ENCODE assay signal across 7 cellular contexts in the genomic region with DNA sequence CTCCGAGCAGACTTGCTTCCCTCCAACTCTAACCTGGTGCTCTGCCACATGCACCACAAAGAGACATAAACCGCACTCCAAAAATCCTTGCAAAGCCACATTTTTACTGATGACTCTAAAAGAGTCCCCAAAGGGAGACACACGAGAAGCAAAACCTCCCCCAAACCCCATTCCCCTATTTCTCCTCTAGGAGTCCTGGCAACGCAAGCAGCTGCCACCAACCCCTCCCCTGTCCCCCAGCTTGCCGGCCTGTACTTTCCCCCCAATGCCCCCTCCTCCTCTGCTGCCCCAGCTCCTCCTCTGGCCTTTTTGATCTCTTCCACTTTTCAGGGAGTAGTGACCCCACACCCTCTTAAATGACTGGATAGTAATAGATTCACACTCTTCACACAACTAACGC.
"Had no signal": no experiment of that assay in that cellular context is flagged by ENCODE, and none has a peak within 500 bp of the region (broad histone marks: within the 10 kb centered on the region; RNA-seq: fewer than 3 reads in every experiment).

No MANE protein-coding gene starts in this region.

- H3K9me3 Mint-ChIP-seq: HFFc6 had no signal

- H3K4me3 Mint-ChIP-seq: HFFc6 had no signal

- ATAC-seq: HCT116, K562 had no signal

- H3K9ac ChIP-seq: GM23248 had no signal

- H3K4me1 ChIP-seq: HAP-1 had no signal

- H3K27ac Mint-ChIP-seq: HFFc6 had no signal

- H3K9me3 ChIP-seq: HAP-1 had no signal

- H3K27ac ChIP-seq: GM23248 had no signal

- DNase-seq: GM23248, HFFc6, IMR-90, KG1 had no signal

- H2AFZ ChIP-seq: GM23248 had no signal

- H3K4me3 ChIP-seq: GM23248, HAP-1, K562 had no signal

- H3K36me3 ChIP-seq: HAP-1 had no signal
